22 cellular contexts compared by ENCODE assay signal in the genomic region with DNA sequence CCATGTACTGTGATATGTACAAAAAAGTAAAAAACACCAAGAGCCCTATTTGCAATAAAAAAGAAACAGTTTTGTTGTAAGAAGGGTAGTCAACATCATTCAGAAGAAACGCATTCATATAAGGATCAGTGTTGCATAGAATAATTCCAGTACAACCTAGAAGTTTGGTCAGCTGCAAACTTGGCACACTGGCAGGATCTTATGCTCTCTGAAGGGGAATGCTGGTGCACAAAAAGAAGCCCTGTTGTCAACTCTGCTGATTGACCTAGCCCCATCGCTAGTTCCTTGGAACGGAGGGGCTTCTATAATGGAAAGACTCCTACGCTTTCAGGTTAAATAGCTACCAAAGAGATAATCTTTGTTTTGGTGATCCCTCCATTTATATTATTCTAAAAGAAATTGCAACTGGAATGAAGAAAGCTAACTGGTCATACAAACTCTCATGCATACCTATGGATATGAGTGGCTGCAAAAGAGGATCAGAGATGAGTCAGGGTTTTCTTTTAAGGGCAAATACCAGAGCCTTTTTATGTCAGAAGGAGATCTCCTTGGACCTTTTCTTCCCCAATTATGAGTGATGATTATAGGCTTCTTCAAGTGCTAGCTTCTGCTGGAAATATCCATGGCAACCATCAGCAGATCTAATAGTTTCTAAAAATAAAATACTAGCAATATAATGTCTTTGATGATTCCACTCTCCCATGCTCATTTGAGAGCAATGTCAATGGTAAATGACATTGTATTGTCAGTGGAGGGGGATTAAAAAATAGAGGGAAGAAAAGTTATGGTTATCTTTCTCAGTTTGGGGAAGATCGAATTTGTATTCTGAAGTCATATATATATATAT.
DNase-seq lines count a peak whose midpoint lies in the region; ATAC-seq, FAIRE-seq and TF ChIP-seq lines count a peak whose summit lies in the region.
"Had no signal": no experiment of that assay in that cellular context is flagged by ENCODE, and none has a peak within 500 bp of the region (broad histone marks: within the 10 kb centered on the region; RNA-seq: fewer than 3 reads in every experiment).

No MANE protein-coding gene starts in this region.

- no peak for TF ChIP-seq CTCF in epithelial cell of esophagus (IDR thresholded peaks at IDR 0.05; ENCODE audit: insufficient read depth, low read depth, low read length, missing control alignments)
- no peak for TF ChIP-seq CTCF in osteoblast (IDR thresholded peaks at IDR 0.05; ENCODE audit: extremely low read depth, low read depth, low read length)

- no peak overlapping the region for H3K4me3 ChIP-seq in epithelial cell of esophagus (ENCODE audit: low read length)
- H3K4me3 ChIP-seq in osteoblast (ENCODE audit: insufficient read depth, low read length) = no peak overlapping the region
- H3K4me3 ChIP-seq: heart left ventricle had no signal

- no peaks in the 10 kb centered on the region for H4K20me1 ChIP-seq in osteoblast (ENCODE audit: insufficient read depth, low read length)

- H3K27ac ChIP-seq in osteoblast (ENCODE audit: low read depth, low read length) = no peak overlapping the region
- H3K27ac ChIP-seq: heart left ventricle had no signal

- no peaks in the 10 kb centered on the region for H3K9me3 ChIP-seq in osteoblast (ENCODE audit: low read depth, low read length)
- H3K9me3 ChIP-seq: heart left ventricle had no signal

- H3K4me2 ChIP-seq in osteoblast (ENCODE audit: insufficient read depth, low read length) = no peak overlapping the region

- peaks cover 5% of the 10 kb centered on the region for H3K4me1 ChIP-seq in osteoblast (ENCODE audit: insufficient read depth, low read length)
- H3K4me1 ChIP-seq: heart left ventricle had no signal

- peak; percentile 60 for DNase-seq in NCI-H226
- peak; percentile 51 for DNase-seq in epithelial cell of esophagus (ENCODE audit: low read depth)
- peak; percentile 4 for DNase-seq in osteoblast (ENCODE audit: insufficient read length, low spot score, missing footprints)
- DNase-seq in epidermal melanocyte (ENCODE audit: insufficient read length, low spot score) = no peak
- DNase-seq in cerebellar nuclear complex (lab: John Stamatoyannopoulos, UW) = no peak
- DNase-seq in NK-92 (lab: John Stamatoyannopoulos, UW; ENCODE audit: unreplicated experiment) = no peak
- DNase-seq: activated CD4-positive, alpha-beta T cell treated with anti-CD3 and anti-CD28 coated beads for 36 hours; activated CD8-positive, alpha-beta memory T cell treated with anti-CD3 and anti-CD28 coated beads, Interleukin-2, amount 50 U/mL, for 4 hours; activated naive CD4-positive, alpha-beta T cell treated with Interleukin-2 at 50 U/mL for 16 hours; CD4-positive, CD25-positive, alpha-beta regulatory T cell; endodermal cell; H7; heart left ventricle; KBM-7; NCI-H1105; NCI-H345; NK-92 treated with Interleukin-12 subunit alpha and Interleukin-12 subunit beta, amount 100 ng/mL, for 24 hours; SHP77 treated with DMSO at 0.1 percent for 48 hours; stimulated activated CD4-positive, alpha-beta T cell treated with anti-CD3 and anti-CD28 coated beads, Interleukin-4, amount 100 ng/mL, for 4 hours had no signal

- FAIRE-seq in G401.6 (lab: Jason Lieb, UNC) = peak; percentile 99
- FAIRE-seq: keratinocyte had no signal

- no peaks in the 10 kb centered on the region for H3K36me3 ChIP-seq in osteoblast (ENCODE audit: insufficient read depth, low read length)
- H3K36me3 ChIP-seq: heart left ventricle had no signal

- peaks cover 3% of the 10 kb centered on the region for H3K27me3 ChIP-seq in osteoblast (ENCODE audit: insufficient read depth, low read length)
- H3K27me3 ChIP-seq: heart left ventricle had no signal

- no peak for ATAC-seq in HG02623 (IDR thresholded peaks at IDR 0.05; ENCODE audit: unreplicated experiment)
- ATAC-seq: activated CD4-positive, alpha-beta T cell treated with anti-CD3 and anti-CD28 coated beads for 36 hours; heart left ventricle had no signal

- no peak overlapping the region for H2AFZ ChIP-seq in osteoblast (ENCODE audit: low read length)

- H3K79me2 ChIP-seq in osteoblast (ENCODE audit: insufficient read depth, low read length) = no peaks in the 10 kb centered on the region

Comparison
In these comparisons a context has a peak if more than half of its experiments do, and no peak if none do; other contexts are left out.
1. DNase-seq: peak in NCI-H226 (single experiment), epithelial cell of esophagus (single experiment) and osteoblast (single experiment); none in epidermal melanocyte (single experiment), cerebellar nuclear complex (0 of 2) and NK-92 (single experiment).